Comparison of ENCODE assay signal across 8 cellular contexts in the genomic region with DNA sequence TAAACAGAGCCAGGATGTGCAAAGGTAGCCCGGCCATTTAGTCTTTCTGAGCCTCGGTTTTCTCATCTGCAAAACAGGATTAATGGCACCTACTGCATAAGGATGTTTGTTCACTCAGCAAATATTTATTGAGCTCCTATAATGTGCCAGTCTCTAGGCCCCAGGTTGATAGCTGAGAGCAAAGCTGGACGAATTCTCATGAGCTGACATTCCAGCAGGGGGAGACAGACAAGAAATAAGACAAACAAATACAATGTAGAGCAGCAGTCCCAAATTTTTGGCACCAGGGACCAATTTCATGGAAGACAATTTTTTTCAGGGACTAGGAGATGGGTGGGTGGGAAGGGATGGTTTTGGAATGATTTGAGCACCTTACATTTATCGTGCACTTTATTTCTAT.
DNase-seq lines count a peak whose midpoint lies in the region; TF ChIP-seq lines count a peak whose summit lies in the region.

No MANE protein-coding gene starts in this region.

- no peaks in the 10 kb centered on the region for H3K36me3 Mint-ChIP-seq in immature natural killer cell

- H3K27ac Mint-ChIP-seq in immature natural killer cell = no peak overlapping the region

- peaks cover 0 to 2% of the 10 kb centered on the region in 2 donors for H3K4me1 Mint-ChIP-seq in immature natural killer cell

- no peak overlapping the region for H3K4me3 ChIP-seq in retinal pigment epithelial cell (ENCODE audit: low read length)

- peak; percentile 64 for TF ChIP-seq CTCF in retinal pigment epithelial cell (conservative IDR thresholded peaks at IDR 0.05; ENCODE audit: low read depth, low read length)

- DNase-seq in NCI-H748 (lab: John Stamatoyannopoulos, UW; ENCODE audit: unreplicated experiment) = peak; percentile 27
- DNase-seq in NCI-H748 treated with DMSO at 0.1 percent for 48 hours (lab: John Stamatoyannopoulos, UW) = no peak
- DNase-seq in NAMALWA (ENCODE audit: low spot score) = peak; percentile 49
- DNase-seq in dermis microvascular lymphatic vessel endothelial cell (ENCODE audit: low read depth in 2 of 2) = peak; percentile 10 to 21
- no peak for DNase-seq in retinal pigment epithelial cell (ENCODE audit: low read depth)
- no peak for DNase-seq in germinal center (ENCODE audit: low spot score)
- no peak for DNase-seq in stimulated activated CD4-positive, alpha-beta T cell treated with anti-CD3 and anti-CD28 coated beads, Interleukin-4, amount 100 ng/mL, for 1 hour
- DNase-seq in immature natural killer cell = no peak

- peaks cover 7 to 15% (median 9%) of the 10 kb centered on the region in 3 donors for H3K27me3 Mint-ChIP-seq in immature natural killer cell (ENCODE audit: low read depth in 3 of 3)

- no peaks in the 10 kb centered on the region for H3K9me3 Mint-ChIP-seq in immature natural killer cell

- H3K4me3 Mint-ChIP-seq in immature natural killer cell = no peak overlapping the region

Comparison
In these comparisons a context has a peak if more than half of its experiments do, and no peak if none do; other contexts are left out.
1. DNase-seq: peak in NCI-H748 (single experiment), NAMALWA (single experiment) and dermis microvascular lymphatic vessel endothelial cell (2 of 2); none in NCI-H748 treated with DMSO at 0.1 percent for 48 hours (single experiment), retinal pigment epithelial cell (single experiment), germinal center (single experiment), stimulated activated CD4-positive, alpha-beta T cell treated with anti-CD3 and anti-CD28 coated beads, Interleukin-4, amount 100 ng/mL, for 1 hour (single experiment) and immature natural killer cell (0 of 3).